ENCODE assay signal across 16 cellular contexts in the genomic region with DNA sequence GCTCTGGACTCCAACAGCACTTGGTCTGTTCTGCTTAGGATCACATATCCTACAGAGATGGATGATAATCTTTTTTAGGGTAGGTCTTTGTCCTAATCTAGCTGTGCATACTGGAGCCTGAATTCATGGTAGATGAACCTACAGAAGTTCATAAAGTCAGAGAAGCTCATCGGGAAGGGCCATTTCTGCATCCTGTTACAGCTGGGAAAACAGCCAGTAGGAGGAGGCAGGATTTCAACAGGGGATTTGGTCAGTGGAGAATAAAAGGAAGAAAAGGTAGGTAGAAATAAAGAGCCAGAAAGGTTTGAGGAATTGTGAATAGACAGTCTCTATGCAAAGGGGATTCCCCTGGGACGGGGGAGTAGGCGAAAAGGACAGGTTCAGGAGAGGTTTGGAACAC.
"Had no signal": no experiment of that assay in that cellular context is flagged by ENCODE, and none has a peak within 500 bp of the region (broad histone marks: within the 10 kb centered on the region; RNA-seq: fewer than 3 reads in every experiment).

No MANE protein-coding gene starts in this region.

- H3K27me3 ChIP-seq: esophagus muscularis mucosa, gastrocnemius medialis, right lobe of liver, spleen had no signal

- ATAC-seq: activated T-helper 17 cell treated with anti-CD3 and anti-CD28 coated beads, Interleukin-2, amount 50 U/mL, for 72 hours; gastrocnemius medialis; right lobe of liver; SK-N-SH treated with all-trans-retinoic acid at 6 μM for 48 hours; stimulated activated naive B cell treated with anti-CD40 and anti-IgM and Interleukin-4, amounts not matched to agents 10 μg/mL and 1 μg/mL and 100 μg/mL, for 72 hours had no signal

- H3K27ac ChIP-seq: esophagus muscularis mucosa, gastrocnemius medialis, right lobe of liver, spleen had no signal

- H3K4me3 Mint-ChIP-seq: activated B cell treated with CpG ODN at 0.5 μM for 24 hours; activated CD4-positive, alpha-beta T cell treated with anti-CD3 and anti-CD28 coated beads, Interleukin-2, amount 10 ng/mL, durations not matched to agents 7 days and 5 days; activated naive CD4-positive, alpha-beta T cell treated with anti-CD3 and anti-CD28 coated beads for 36 hours; activated T-helper 17 cell treated with anti-CD3 and anti-CD28 coated beads, Interleukin-2, amount 50 U/mL, for 72 hours; central memory CD8-positive, alpha-beta T cell; stimulated activated naive B cell treated with anti-CD40 and anti-IgM and Interleukin-4, amounts not matched to agents 10 μg/mL and 1 μg/mL and 100 μg/mL, for 72 hours; T-helper 1 cell treated with Interleukin-12 subunit alpha and Interleukin-12 subunit beta and Interleukin-4 antibody, amounts not matched to agents 30 μg/mL and 1 μg/mL, for 36 hours had no signal

- H3K27me3 Mint-ChIP-seq: activated B cell treated with CpG ODN at 0.5 μM for 24 hours; activated CD4-positive, alpha-beta T cell treated with anti-CD3 and anti-CD28 coated beads, Interleukin-2, amount 10 ng/mL, durations not matched to agents 7 days and 5 days; activated T-helper 17 cell treated with anti-CD3 and anti-CD28 coated beads, Interleukin-2, amount 50 U/mL, for 72 hours; central memory CD8-positive, alpha-beta T cell; stimulated activated naive B cell treated with anti-CD40 and anti-IgM and Interleukin-4, amounts not matched to agents 10 μg/mL and 1 μg/mL and 100 μg/mL, for 72 hours had no signal

- DNase-seq: activated B cell treated with CpG ODN at 0.5 μM for 24 hours; activated CD4-positive, alpha-beta T cell treated with anti-CD3 and anti-CD28 coated beads, Interleukin-2, amount 10 ng/mL, durations not matched to agents 7 days and 5 days; activated naive CD4-positive, alpha-beta T cell treated with anti-CD3 and anti-CD28 coated beads for 36 hours; activated T-cell treated with anti-CD3 and anti-CD28 coated beads for 4 hours; gastrocnemius medialis; right lobe of liver; spleen; stimulated activated CD4-positive, alpha-beta T cell treated with anti-CD3 and anti-CD28 coated beads, Interleukin-1b, Interleukin-23, amount 100 ng/mL, for 48 hours; stimulated activated naive B cell treated with anti-CD40 and anti-IgM and Interleukin-4, amounts not matched to agents 10 μg/mL and 1 μg/mL and 100 μg/mL, for 72 hours; trophoblast cell had no signal

- H3K36me3 ChIP-seq: esophagus muscularis mucosa, gastrocnemius medialis, right lobe of liver, spleen had no signal

- H3K9me3 ChIP-seq: esophagus muscularis mucosa, gastrocnemius medialis, right lobe of liver, spleen had no signal

- H3K27ac Mint-ChIP-seq: activated B cell treated with CpG ODN at 0.5 μM for 24 hours; activated CD4-positive, alpha-beta T cell treated with anti-CD3 and anti-CD28 coated beads, Interleukin-2, amount 10 ng/mL, durations not matched to agents 7 days and 5 days; activated naive CD4-positive, alpha-beta T cell treated with anti-CD3 and anti-CD28 coated beads for 36 hours; activated T-helper 17 cell treated with anti-CD3 and anti-CD28 coated beads, Interleukin-2, amount 50 U/mL, for 72 hours; progenitor cell of endocrine pancreas; stimulated activated naive B cell treated with anti-CD40 and anti-IgM and Interleukin-4, amounts not matched to agents 10 μg/mL and 1 μg/mL and 100 μg/mL, for 72 hours; T-helper 1 cell treated with Interleukin-12 subunit alpha and Interleukin-12 subunit beta and Interleukin-4 antibody, amounts not matched to agents 30 μg/mL and 1 μg/mL, for 36 hours had no signal

- H3K4me3 ChIP-seq: esophagus muscularis mucosa, gastrocnemius medialis, right lobe of liver, spleen had no signal

- H3K9me3 Mint-ChIP-seq: activated B cell treated with CpG ODN at 0.5 μM for 24 hours; activated CD4-positive, alpha-beta T cell treated with anti-CD3 and anti-CD28 coated beads, Interleukin-2, amount 10 ng/mL, durations not matched to agents 7 days and 5 days; activated naive CD4-positive, alpha-beta T cell treated with anti-CD3 and anti-CD28 coated beads for 36 hours; activated T-helper 17 cell treated with anti-CD3 and anti-CD28 coated beads, Interleukin-2, amount 50 U/mL, for 72 hours; central memory CD8-positive, alpha-beta T cell; T-helper 1 cell treated with Interleukin-12 subunit alpha and Interleukin-12 subunit beta and Interleukin-4 antibody, amounts not matched to agents 30 μg/mL and 1 μg/mL, for 36 hours had no signal

- H3K4me1 ChIP-seq: gastrocnemius medialis, right lobe of liver had no signal
